Comparison of ENCODE assay signal across 1 cellular context in the genomic region with DNA sequence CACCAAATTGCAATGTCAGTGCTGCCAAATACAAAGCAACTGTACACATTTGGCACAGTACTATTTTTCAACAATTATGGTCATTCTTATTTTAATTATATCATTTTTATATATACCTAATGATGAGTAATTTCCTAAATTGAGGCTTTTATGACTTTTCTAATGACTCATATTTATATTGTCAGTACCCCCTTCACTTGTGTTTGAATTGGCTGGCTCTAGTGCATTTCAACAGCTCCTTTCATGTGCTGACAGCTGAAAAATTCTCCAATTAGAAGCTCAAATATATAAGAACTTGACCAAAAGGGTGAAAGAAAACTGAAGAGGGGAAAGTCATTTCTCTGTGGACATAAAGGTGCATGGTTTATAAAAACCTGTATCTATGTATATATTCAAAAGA.
TF ChIP-seq lines count a peak whose summit lies in the region.

No MANE protein-coding gene starts in this region.

TF ChIP-seq in WTC11, 78 proteins besides CTCF, POLR2A, EP300 and RAD21 (continued from another document):
- TF ChIP-seq, protein P1, sequence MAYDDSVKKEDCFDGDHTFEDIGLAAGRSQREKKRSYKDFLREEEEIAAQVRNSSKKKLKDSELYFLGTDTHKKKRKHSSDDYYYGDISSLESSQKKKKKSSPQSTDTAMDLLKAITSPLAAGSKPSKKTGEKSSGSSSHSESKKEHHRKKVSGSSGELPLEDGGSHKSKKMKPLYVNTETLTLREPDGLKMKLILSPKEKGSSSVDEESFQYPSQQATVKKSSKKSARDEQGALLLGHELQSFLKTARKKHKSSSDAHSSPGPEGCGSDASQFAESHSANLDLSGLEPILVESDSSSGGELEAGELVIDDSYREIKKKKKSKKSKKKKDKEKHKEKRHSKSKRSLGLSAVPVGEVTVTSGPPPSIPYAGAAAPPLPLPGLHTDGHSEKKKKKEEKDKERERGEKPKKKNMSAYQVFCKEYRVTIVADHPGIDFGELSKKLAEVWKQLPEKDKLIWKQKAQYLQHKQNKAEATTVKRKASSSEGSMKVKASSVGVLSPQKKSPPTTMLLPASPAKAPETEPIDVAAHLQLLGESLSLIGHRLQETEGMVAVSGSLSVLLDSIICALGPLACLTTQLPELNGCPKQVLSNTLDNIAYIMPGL (CRISPR knock-in tag; IDR thresholded peaks at IDR 0.05): no peak
- TF ChIP-seq ETV6 (CRISPR knock-in tag; IDR thresholded peaks at IDR 0.05) (no peak), GABPB1 (CRISPR knock-in tag; IDR thresholded peaks at IDR 0.05) (no peak)
- TF ChIP-seq, protein P2, sequence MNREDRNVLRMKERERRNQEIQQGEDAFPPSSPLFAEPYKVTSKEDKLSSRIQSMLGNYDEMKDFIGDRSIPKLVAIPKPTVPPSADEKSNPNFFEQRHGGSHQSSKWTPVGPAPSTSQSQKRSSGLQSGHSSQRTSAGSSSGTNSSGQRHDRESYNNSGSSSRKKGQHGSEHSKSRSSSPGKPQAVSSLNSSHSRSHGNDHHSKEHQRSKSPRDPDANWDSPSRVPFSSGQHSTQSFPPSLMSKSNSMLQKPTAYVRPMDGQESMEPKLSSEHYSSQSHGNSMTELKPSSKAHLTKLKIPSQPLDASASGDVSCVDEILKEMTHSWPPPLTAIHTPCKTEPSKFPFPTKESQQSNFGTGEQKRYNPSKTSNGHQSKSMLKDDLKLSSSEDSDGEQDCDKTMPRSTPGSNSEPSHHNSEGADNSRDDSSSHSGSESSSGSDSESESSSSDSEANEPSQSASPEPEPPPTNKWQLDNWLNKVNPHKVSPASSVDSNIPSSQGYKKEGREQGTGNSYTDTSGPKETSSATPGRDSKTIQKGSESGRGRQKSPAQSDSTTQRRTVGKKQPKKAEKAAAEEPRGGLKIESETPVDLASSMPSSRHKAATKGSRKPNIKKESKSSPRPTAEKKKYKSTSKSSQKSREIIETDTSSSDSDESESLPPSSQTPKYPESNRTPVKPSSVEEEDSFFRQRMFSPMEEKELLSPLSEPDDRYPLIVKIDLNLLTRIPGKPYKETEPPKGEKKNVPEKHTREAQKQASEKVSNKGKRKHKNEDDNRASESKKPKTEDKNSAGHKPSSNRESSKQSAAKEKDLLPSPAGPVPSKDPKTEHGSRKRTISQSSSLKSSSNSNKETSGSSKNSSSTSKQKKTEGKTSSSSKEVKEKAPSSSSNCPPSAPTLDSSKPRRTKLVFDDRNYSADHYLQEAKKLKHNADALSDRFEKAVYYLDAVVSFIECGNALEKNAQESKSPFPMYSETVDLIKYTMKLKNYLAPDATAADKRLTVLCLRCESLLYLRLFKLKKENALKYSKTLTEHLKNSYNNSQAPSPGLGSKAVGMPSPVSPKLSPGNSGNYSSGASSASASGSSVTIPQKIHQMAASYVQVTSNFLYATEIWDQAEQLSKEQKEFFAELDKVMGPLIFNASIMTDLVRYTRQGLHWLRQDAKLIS (CRISPR knock-in tag; IDR thresholded peaks at IDR 0.05; ENCODE audit: borderline replicate concordance): no peak
- TF ChIP-seq, protein P3, sequence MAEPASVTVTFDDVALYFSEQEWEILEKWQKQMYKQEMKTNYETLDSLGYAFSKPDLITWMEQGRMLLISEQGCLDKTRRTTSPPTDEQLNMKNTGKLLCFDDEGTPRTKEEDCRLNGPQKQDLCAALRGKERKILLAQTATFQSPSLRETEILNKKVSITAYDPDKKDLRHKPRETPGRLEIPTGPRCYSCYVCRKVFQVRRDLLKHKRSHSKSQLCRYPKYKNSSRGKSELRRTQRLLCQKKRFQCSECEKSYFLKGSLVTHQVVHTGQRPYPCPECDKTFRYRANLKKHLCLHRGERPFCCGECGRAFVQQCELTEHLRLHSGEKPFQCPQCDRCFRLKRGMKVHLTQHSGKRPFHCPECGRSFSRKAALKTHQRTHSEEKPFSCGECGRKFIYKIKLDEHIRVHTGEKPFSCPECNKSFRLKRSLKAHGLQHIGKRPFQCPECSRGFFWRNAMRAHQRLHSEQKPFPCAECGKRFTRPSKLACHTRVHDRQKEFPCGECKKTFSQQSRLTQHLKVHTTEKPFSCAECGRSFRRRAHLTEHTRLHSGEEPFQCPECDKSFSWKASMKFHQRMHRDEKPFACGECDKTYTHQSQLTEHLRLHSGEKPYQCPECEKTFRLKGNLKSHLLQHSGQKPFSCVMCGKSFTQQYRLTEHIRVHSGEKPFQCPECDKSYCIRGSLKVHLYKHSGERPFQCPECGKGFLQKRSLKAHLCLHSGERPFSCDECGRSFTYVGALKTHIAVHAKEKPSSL (CRISPR knock-in tag; conservative IDR thresholded peaks at IDR 0.05): no peak
TF ChIP-seq in WTC11: peak in this region for 0.
